In genomic region chr12:100442403-100442802, GRCh38 we compare ENCODE assay signal across 21 cellular contexts. TPM values are rescaled to one million over a fixed set of nuclear protein-coding genes. Genes with fewer than 3 reads are reported as not detected.
"Had no signal": no experiment of that assay in that cellular context is flagged by ENCODE, and none has a peak within 500 bp of the region (broad histone marks: within the 10 kb centered on the region; RNA-seq: fewer than 3 reads in every experiment).

No MANE protein-coding gene starts in this region.

- H3K36me3 ChIP-seq: MG63 had no signal

- DNase-seq: Karpas-422, KG1, MG63, NCI-H1092, NCI-H1105 treated with DMSO at 0.1 percent for 48 hours, NCI-H1417 treated with DMSO at 0.1 percent for 48 hours, NCI-H146, NCI-H1694 treated with DMSO at 0.1 percent for 48 hours, NCI-H1930, NCI-H2081, NCI-H2171, NCI-H226, NCI-H446, NCI-H510A, NCI-H524 treated with DMSO at 0.1 percent for 48 hours, NCI-H69, NCI-H774, SHP77, SK-N-SH had no signal

- H3K4me3 ChIP-seq: MG63 had no signal

- H3K9ac ChIP-seq: SK-N-SH had no signal

- H3K27me3 ChIP-seq: MG63 had no signal

- H3K27ac ChIP-seq: HL-60, RWPE1 had no signal

- H3K9me3 ChIP-seq: MG63, SK-N-SH had no signal

RNA-seq across cellular contexts. Expression of gene NR1H4, which starts 31.3 kb away (rescaled TPM):
- polyA plus RNA-seq: SK-N-SH had no signal
